Comparison of ENCODE assay signal across 31 cellular contexts in genomic region chr1:17235135-17235880, GRCh38. TPM values are rescaled to one million over a fixed set of nuclear protein-coding genes. Genes with fewer than 3 reads are reported as not detected.
DNase-seq lines count a peak whose midpoint lies in the region; ATAC-seq and TF ChIP-seq lines count a peak whose summit lies in the region.
"Had no signal": no experiment of that assay in that cellular context is flagged by ENCODE, and none has a peak within 500 bp of the region (broad histone marks: within the 10 kb centered on the region; RNA-seq: fewer than 3 reads in every experiment).

No MANE protein-coding gene starts in this region.

- H3K4me2 ChIP-seq in BLaER1 (peak overlapping the region; percentile 34; the same call in 1 of the 2 replicates), osteoblast (ENCODE audit: insufficient read depth, low read length) (no peak overlapping the region)

- CTCF ChIA-PET in Panc1 (lab: Charles Lee) = interaction anchor here (0.9 to 2.5 kb wide), 2 partner anchors 83 to 109 kb away, joined by 3 to 8 read pairs; no protein-coding TSS in a partner anchor

- H3K9me3 ChIP-seq in BLaER1 (no peaks in the 10 kb centered on the region), Panc1 (ENCODE audit: control insufficient read depth, insufficient read depth, low read depth, low read length) (no peaks in the 10 kb centered on the region), osteoblast (ENCODE audit: low read depth, low read length) (no peaks in the 10 kb centered on the region)
- H3K9me3 ChIP-seq: breast epithelium, MG63, sigmoid colon, thyroid gland had no signal

- intact Hi-C loops in Panc1 (cut with micrococcal nuclease; ENCODE audit: unreplicated experiment) = loop anchor here (10.0 kb wide), 1 partner anchor 169 kb away; no protein-coding TSS in a partner anchor

- TF ChIP-seq CTCF in Panc1 (IDR thresholded peaks at IDR 0.05) (no peak), osteoblast (IDR thresholded peaks at IDR 0.05; ENCODE audit: extremely low read depth, low read depth, low read length) (no peak), foreskin fibroblast (IDR thresholded peaks at IDR 0.05; ENCODE audit: low read depth, low read length) (no peak)

- no TSS peak for BruUV-seq in Panc1 (replicated peaks; lab: Mats Ljungman, UMichigan)

- H3K9ac ChIP-seq in BLaER1 = no peak overlapping the region

- H3K4me1 ChIP-seq in BLaER1 = peaks cover 21% of the 10 kb centered on the region
- H3K4me1 ChIP-seq in Panc1 (ENCODE audit: control insufficient read depth, insufficient read depth, low read length) = peaks cover 74% of the 10 kb centered on the region
- H3K4me1 ChIP-seq in osteoblast (ENCODE audit: insufficient read depth, low read length) = peaks cover 21% of the 10 kb centered on the region
- H3K4me1 ChIP-seq: breast epithelium had no signal

- H3K36me3 ChIP-seq in BLaER1 (no peaks in the 10 kb centered on the region), Panc1 (ENCODE audit: control insufficient read depth, insufficient read depth, low read length) (no peaks in the 10 kb centered on the region), osteoblast (ENCODE audit: insufficient read depth, low read length) (no peaks in the 10 kb centered on the region)
- H3K36me3 ChIP-seq: breast epithelium, MG63, sigmoid colon, thyroid gland had no signal

- H3K27ac ChIP-seq in BLaER1 = 0 out of 2 replicates have a peak overlapping the region, but pooled peaks have one; percentile 38
- H3K27ac ChIP-seq in Panc1 (ENCODE audit: low read length) = peak overlapping the region; percentile 96
- peak overlapping the region; percentile 34 for H3K27ac ChIP-seq in epithelial cell of prostate
- H3K27ac ChIP-seq in osteoblast (ENCODE audit: low read depth, low read length) = no peak overlapping the region
- H3K27ac ChIP-seq: breast epithelium, sigmoid colon, thyroid gland had no signal

- no peaks in the 10 kb centered on the region for H3K27me3 ChIP-seq in BLaER1
- no peaks in the 10 kb centered on the region for H3K27me3 ChIP-seq in Panc1 (ENCODE audit: control insufficient read depth, insufficient read depth, low read length)
- no peaks in the 10 kb centered on the region for H3K27me3 ChIP-seq in osteoblast (ENCODE audit: insufficient read depth, low read length)
- H3K27me3 ChIP-seq: breast epithelium, MG63, sigmoid colon, thyroid gland had no signal

- H2AFZ ChIP-seq in osteoblast (ENCODE audit: low read length) = no peak overlapping the region

- H3K4me3 ChIP-seq in BLaER1 (no peak overlapping the region), Panc1 (ENCODE audit: low read depth in 2 of 2, low read length in 2 of 2) (no peak overlapping the region), osteoblast (ENCODE audit: insufficient read depth, low read length) (no peak overlapping the region), foreskin fibroblast (ENCODE audit: low read depth in 1 of 2, low read length in 2 of 2) (no peak overlapping the region)
- H3K4me3 ChIP-seq: breast epithelium, MG63, sigmoid colon, thyroid gland had no signal

- no peak for DNase-seq in Panc1 (ENCODE audit: low read depth, low spot score)
- no peak for DNase-seq in epithelial cell of prostate (ENCODE audit: low read depth, low spot score)
- peak; percentile 76 for DNase-seq in osteoblast (ENCODE audit: insufficient read length, low spot score, missing footprints)
- no peak for DNase-seq in foreskin fibroblast
- DNase-seq: activated CD4-positive, alpha-beta T cell treated with anti-CD3 and anti-CD28 coated beads for 36 hours; activated effector memory CD4-positive, alpha-beta T cell treated with anti-CD3 and anti-CD28 coated beads, Interleukin-2, amount 50 U/mL, for 16 hours; activated naive CD8-positive, alpha-beta T cell treated with anti-CD3 and anti-CD28 coated beads for 36 hours; anterior cingulate cortex; COR-L47; DMS79; GDM1; KG1; MG63; NCI-H1105; NCI-H187 treated with DMSO at 0.1 percent for 48 hours; NCI-H2171 treated with DMSO at 0.1 percent for 48 hours; NCI-H510A; sigmoid colon; stimulated activated CD4-positive, alpha-beta T cell treated with anti-CD3 and anti-CD28 coated beads, Interleukin-4, amount 100 ng/mL, for 1 hour; thyroid gland had no signal

- POLR2A ChIA-PET in Panc1 (lab: Charles Lee) = interaction anchor here (0.5 to 0.6 kb wide), 2 partner anchors 37 to 147 kb away, joined by 3 to 4 read pairs; no protein-coding TSS in a partner anchor

- in situ Hi-C loops in Panc1 (cut with HindIII; ENCODE audit: low pct_unique_long_range_greater_than_20kb, low sequenced_read_pairs) = no loop called here

- ATAC-seq in Panc1 (no peak), GM18858 (IDR thresholded peaks at IDR 0.05; ENCODE audit: unreplicated experiment) (no peak), GM21576 (IDR thresholded peaks at IDR 0.05; ENCODE audit: unreplicated experiment) (no peak)
- ATAC-seq in activated CD4-positive, CD25-positive, alpha-beta regulatory T cell treated with anti-CD3 and anti-CD28 coated beads, Interleukin-2, amount 50 U/mL, for 24 hours = no peak
- ATAC-seq: activated CD4-positive, alpha-beta T cell treated with anti-CD3 and anti-CD28 coated beads for 36 hours; left lobe of liver had no signal

- H4K20me1 ChIP-seq in BLaER1 (no peaks in the 10 kb centered on the region), osteoblast (ENCODE audit: insufficient read depth, low read length) (no peaks in the 10 kb centered on the region)

- no peaks in the 10 kb centered on the region for H3K79me2 ChIP-seq in osteoblast (ENCODE audit: insufficient read depth, low read length)

RNA-seq across cellular contexts. Expression of gene PADI3, which starts 13.6 kb away (rescaled TPM):
- total RNA-seq in Panc1 (2021; ENCODE audit: unreplicated experiment) (3.4 TPM), osteoblast (not detected in 2 replicates)
- polyA plus RNA-seq in Panc1 (2012; ENCODE audit: insufficient read length) = 4.4 TPM
- total RNA-seq: activated CD4-positive, alpha-beta T cell treated with anti-CD3 and anti-CD28 coated beads for 36 hours; activated naive CD8-positive, alpha-beta T cell treated with anti-CD3 and anti-CD28 coated beads for 36 hours; breast epithelium; glomerular endothelial cell; left lobe of liver; pulmonary artery endothelial cell; sigmoid colon; T-helper 2 cell treated with Interferon-gamma antibody and Interleukin-4, amounts not matched to agents 100 ng/mL and 5 ng/mL, for 36 hours; thyroid gland had no signal
- polyA plus RNA-seq: BJ had no signal

RNA-seq across cellular contexts. Expression of gene PADI1, which starts 30.4 kb away (rescaled TPM):
- total RNA-seq in Panc1 (2021; ENCODE audit: unreplicated experiment) (2.3 TPM), osteoblast (under 0.01 TPM in 2 replicates)
- 2.6 TPM for polyA plus RNA-seq in Panc1 (2012; ENCODE audit: insufficient read length)
- total RNA-seq: activated CD4-positive, alpha-beta T cell treated with anti-CD3 and anti-CD28 coated beads for 36 hours; activated naive CD8-positive, alpha-beta T cell treated with anti-CD3 and anti-CD28 coated beads for 36 hours; left lobe of liver; pulmonary artery endothelial cell; sigmoid colon; T-helper 2 cell treated with Interferon-gamma antibody and Interleukin-4, amounts not matched to agents 100 ng/mL and 5 ng/mL, for 36 hours; thyroid gland had no signal
- polyA plus RNA-seq: AG04450 had no signal
